Comparison of ENCODE assay signal across 1 cellular context in genomic region chr2:135657806-135658582, GRCh38.
TF ChIP-seq lines count a peak whose summit lies in the region.

No MANE protein-coding gene starts in this region.

TF ChIP-seq in WTC11, 78 proteins besides CTCF, POLR2A, EP300 and RAD21 (continued from another document):
- TF ChIP-seq ZNF281 (CRISPR knock-in tag; IDR thresholded peaks at IDR 0.05) (no peak), ZNF121 (CRISPR knock-in tag; IDR thresholded peaks at IDR 0.05) (no peak), CREM (CRISPR knock-in tag; IDR thresholded peaks at IDR 0.05) (no peak), USF1 (CRISPR knock-in tag; IDR thresholded peaks at IDR 0.05) (no peak), ARID4B (CRISPR knock-in tag; IDR thresholded peaks at IDR 0.05; ENCODE audit: borderline replicate concordance) (no peak), ZNF396 (CRISPR knock-in tag; IDR thresholded peaks at IDR 0.05; ENCODE audit: borderline replicate concordance) (no peak), ZNF671 (CRISPR knock-in tag; IDR thresholded peaks at IDR 0.05) (no peak), FOXP4 (CRISPR knock-in tag; IDR thresholded peaks at IDR 0.05) (no peak), ZNF219 (CRISPR knock-in tag; IDR thresholded peaks at IDR 0.05; ENCODE audit: borderline replicate concordance) (no peak), ZNF512 (CRISPR knock-in tag; IDR thresholded peaks at IDR 0.05; ENCODE audit: borderline replicate concordance) (no peak), NFE2L1 (CRISPR knock-in tag; IDR thresholded peaks at IDR 0.05) (no peak)
